In the genomic region with DNA sequence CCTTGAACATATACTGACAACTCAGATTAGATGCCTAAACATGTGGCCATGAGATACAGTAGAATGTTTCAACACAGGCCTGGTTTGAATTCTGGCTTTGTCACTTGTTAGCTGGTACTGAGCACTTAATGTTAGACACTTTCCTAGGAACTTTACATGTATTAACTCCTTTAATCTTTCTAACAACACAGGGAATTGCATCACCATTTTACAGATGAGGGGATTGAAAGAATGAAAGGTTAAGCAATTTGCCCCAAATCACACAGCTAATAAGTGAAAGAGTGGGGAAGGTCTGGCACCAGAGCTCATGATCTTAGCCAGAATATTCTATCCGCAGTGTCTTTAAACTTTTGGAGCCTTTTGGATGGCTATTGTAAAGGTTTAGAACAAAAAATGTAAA, we compare ENCODE assay signal across 30 cellular contexts.
"Had no signal": no experiment of that assay in that cellular context is flagged by ENCODE, and none has a peak within 500 bp of the region (broad histone marks: within the 10 kb centered on the region; RNA-seq: fewer than 3 reads in every experiment).

No MANE protein-coding gene starts in this region.

- H3K27me3 ChIP-seq: ascending aorta, breast epithelium, cardiac muscle cell, colonic mucosa had no signal

- H3K4me3 ChIP-seq: ascending aorta, breast epithelium, cardiac muscle cell, colonic mucosa had no signal

- H3K27ac ChIP-seq: breast epithelium, cardiac muscle cell, colonic mucosa, epithelial cell of prostate had no signal

- H3K9me3 ChIP-seq: ascending aorta, breast epithelium, colonic mucosa had no signal

- DNase-seq: activated CD4-positive, alpha-beta memory T cell treated with anti-CD3 and anti-CD28 coated beads, Interleukin-2, amount 10 ng/mL, durations not matched to agents 7 days and 5 days; activated CD4-positive, alpha-beta T cell treated with anti-CD3 and anti-CD28 coated beads for 36 hours; activated CD4-positive, alpha-beta T cell treated with anti-CD3 and anti-CD28 coated beads, Interleukin-2, amount 10 ng/mL, durations not matched to agents 24 days and 14 days; activated CD4-positive, alpha-beta T cell treated with anti-CD3 and anti-CD28 coated beads, Interleukin-2, amount 50 U/mL, for 4 hours; activated CD4-positive, CD25-positive, alpha-beta regulatory T cell; activated CD4-positive, CD25-positive, alpha-beta regulatory T cell treated with anti-CD3 and anti-CD28 coated beads, Interleukin-2, amount 50 U/mL, for 72 hours; activated CD8-positive, alpha-beta memory T cell treated with anti-CD3 and anti-CD28 coated beads, Interleukin-2, amount 50 U/mL, for 48 hours; activated gamma-delta T cell; activated naive CD4-positive, alpha-beta T cell; activated naive CD4-positive, alpha-beta T cell treated with anti-CD3 and anti-CD28 coated beads, Interleukin-2, amount 10 ng/mL, durations not matched to agents 7 days and 5 days; activated T-cell treated with anti-CD3 and anti-CD28 coated beads for 4 hours; activated T-cell treated with anti-CD3 and anti-CD28 coated beads, Interleukin-2, amount 50 U/mL, for 24 hours; activated T-cell treated with anti-CD3 and anti-CD28 coated beads, Interleukin-2, amount 50 U/mL, for 72 hours; central memory CD4-positive, alpha-beta T cell; cerebellar nuclear complex; colonic mucosa; effector CD8-positive, alpha-beta T cell; foreskin fibroblast; head of caudate nucleus; T-helper 2 cell had no signal

- H3K4me1 Mint-ChIP-seq: activated CD4-positive, alpha-beta T cell treated with anti-CD3 and anti-CD28 coated beads for 36 hours; brain had no signal

- H3K27me3 Mint-ChIP-seq: activated CD4-positive, alpha-beta memory T cell treated with anti-CD3 and anti-CD28 coated beads, Interleukin-2, amount 10 ng/mL, durations not matched to agents 7 days and 5 days; activated CD4-positive, alpha-beta T cell treated with anti-CD3 and anti-CD28 coated beads for 36 hours; activated CD4-positive, alpha-beta T cell treated with anti-CD3 and anti-CD28 coated beads, Interleukin-2, amount 10 ng/mL, durations not matched to agents 24 days and 14 days; activated naive CD4-positive, alpha-beta T cell treated with anti-CD3 and anti-CD28 coated beads, Interleukin-2, amount 10 ng/mL, durations not matched to agents 7 days and 5 days; brain had no signal

- H3K4me1 ChIP-seq: ascending aorta, breast epithelium, colonic mucosa had no signal

- ATAC-seq: activated CD4-positive, alpha-beta T cell treated with anti-CD3 and anti-CD28 coated beads for 36 hours; activated naive CD4-positive, alpha-beta T cell treated with anti-CD3 and anti-CD28 coated beads, Interleukin-2, amount 50 U/mL, for 72 hours; activated T-cell treated with anti-CD3 and anti-CD28 coated beads, Interleukin-2, amount 50 U/mL, for 72 hours; esophagus mucosa had no signal

- H3K36me3 ChIP-seq: ascending aorta, breast epithelium, colonic mucosa had no signal

- H3K36me3 Mint-ChIP-seq: activated naive CD4-positive, alpha-beta T cell treated with anti-CD3 and anti-CD28 coated beads, Interleukin-2, amount 50 U/mL, for 72 hours had no signal

- FAIRE-seq: endometrium, endothelial cell of umbilical vein, frontal cortex had no signal

- H3K27ac Mint-ChIP-seq: activated CD4-positive, alpha-beta memory T cell treated with anti-CD3 and anti-CD28 coated beads, Interleukin-2, amount 10 ng/mL, durations not matched to agents 7 days and 5 days; activated CD4-positive, alpha-beta T cell treated with anti-CD3 and anti-CD28 coated beads for 36 hours; activated CD4-positive, alpha-beta T cell treated with anti-CD3 and anti-CD28 coated beads, Interleukin-2, amount 10 ng/mL, durations not matched to agents 24 days and 14 days; activated naive CD4-positive, alpha-beta T cell treated with anti-CD3 and anti-CD28 coated beads, Interleukin-2, amount 10 ng/mL, durations not matched to agents 7 days and 5 days; activated naive CD4-positive, alpha-beta T cell treated with anti-CD3 and anti-CD28 coated beads, Interleukin-2, amount 50 U/mL, for 72 hours; activated T-cell treated with anti-CD3 and anti-CD28 coated beads, Interleukin-2, amount 50 U/mL, for 24 hours; activated T-cell treated with anti-CD3 and anti-CD28 coated beads, Interleukin-2, amount 50 U/mL, for 72 hours; brain had no signal

- H3K4me3 Mint-ChIP-seq: activated CD4-positive, alpha-beta memory T cell treated with anti-CD3 and anti-CD28 coated beads, Interleukin-2, amount 10 ng/mL, durations not matched to agents 7 days and 5 days; activated CD4-positive, alpha-beta T cell treated with anti-CD3 and anti-CD28 coated beads for 36 hours; activated CD4-positive, alpha-beta T cell treated with anti-CD3 and anti-CD28 coated beads, Interleukin-2, amount 10 ng/mL, durations not matched to agents 24 days and 14 days; activated naive CD4-positive, alpha-beta T cell treated with anti-CD3 and anti-CD28 coated beads, Interleukin-2, amount 10 ng/mL, durations not matched to agents 7 days and 5 days; activated T-cell treated with anti-CD3 and anti-CD28 coated beads, Interleukin-2, amount 50 U/mL, for 24 hours; activated T-cell treated with anti-CD3 and anti-CD28 coated beads, Interleukin-2, amount 50 U/mL, for 72 hours; brain had no signal

- H3K9me3 Mint-ChIP-seq: activated CD4-positive, alpha-beta memory T cell treated with anti-CD3 and anti-CD28 coated beads, Interleukin-2, amount 10 ng/mL, durations not matched to agents 7 days and 5 days; activated CD4-positive, alpha-beta T cell treated with anti-CD3 and anti-CD28 coated beads, Interleukin-2, amount 10 ng/mL, durations not matched to agents 24 days and 14 days; activated naive CD4-positive, alpha-beta T cell treated with anti-CD3 and anti-CD28 coated beads, Interleukin-2, amount 10 ng/mL, durations not matched to agents 7 days and 5 days; activated naive CD4-positive, alpha-beta T cell treated with anti-CD3 and anti-CD28 coated beads, Interleukin-2, amount 50 U/mL, for 72 hours; activated T-cell treated with anti-CD3 and anti-CD28 coated beads, Interleukin-2, amount 50 U/mL, for 24 hours; activated T-cell treated with anti-CD3 and anti-CD28 coated beads, Interleukin-2, amount 50 U/mL, for 72 hours had no signal
